Comparison of ENCODE assay signal across 7 cellular contexts in genomic region chr6:47964994-47965393, GRCh38.
"Had no signal": no experiment of that assay in that cellular context is flagged by ENCODE, and none has a peak within 500 bp of the region (broad histone marks: within the 10 kb centered on the region; RNA-seq: fewer than 3 reads in every experiment).

No MANE protein-coding gene starts in this region.

- H3K27ac Mint-ChIP-seq: IgD-negative memory B cell had no signal

- FAIRE-seq: HTR-8/SVneo, K562 had no signal

- ATAC-seq: K562 had no signal

- H3K36me3 Mint-ChIP-seq: IgD-negative memory B cell had no signal

- H3K4me3 ChIP-seq: K562 had no signal

- H3K27ac ChIP-seq: HL-60 had no signal

- DNase-seq: IMR-90, KBM-7, KG1 had no signal

- H3K4me1 Mint-ChIP-seq: IgD-negative memory B cell had no signal

- H3K27me3 Mint-ChIP-seq: IgD-negative memory B cell had no signal

- H3K4me3 Mint-ChIP-seq: IgD-negative memory B cell had no signal
